1 cellular context compared by ENCODE assay signal in the genomic region with DNA sequence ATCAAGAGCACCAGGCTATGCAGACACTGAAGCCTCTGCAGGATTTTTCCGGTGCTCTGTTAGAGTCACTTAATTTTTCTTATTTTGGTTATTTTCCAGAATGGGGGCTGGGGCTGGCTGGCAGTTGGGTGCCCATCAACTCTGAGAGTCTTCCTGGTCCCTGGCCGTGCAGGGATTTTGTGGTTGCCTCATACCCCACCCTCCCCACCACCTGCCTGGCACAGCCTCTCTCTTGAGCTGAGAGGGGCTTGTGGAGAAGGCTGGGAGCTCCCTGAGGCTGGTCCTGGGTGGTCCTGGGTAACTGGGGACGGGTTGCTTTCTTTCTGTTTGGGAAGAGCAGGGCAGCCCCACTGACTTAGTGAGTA.
TF ChIP-seq lines count a peak whose summit lies in the region.

No MANE protein-coding gene starts in this region.

TF ChIP-seq in H1, 55 proteins besides CTCF, POLR2A, EP300 and RAD21:
- no peak for TF ChIP-seq TAF1 (IDR thresholded peaks at IDR 0.05; ENCODE audit: low read depth, low read length)
- TF ChIP-seq, protein P1, sequence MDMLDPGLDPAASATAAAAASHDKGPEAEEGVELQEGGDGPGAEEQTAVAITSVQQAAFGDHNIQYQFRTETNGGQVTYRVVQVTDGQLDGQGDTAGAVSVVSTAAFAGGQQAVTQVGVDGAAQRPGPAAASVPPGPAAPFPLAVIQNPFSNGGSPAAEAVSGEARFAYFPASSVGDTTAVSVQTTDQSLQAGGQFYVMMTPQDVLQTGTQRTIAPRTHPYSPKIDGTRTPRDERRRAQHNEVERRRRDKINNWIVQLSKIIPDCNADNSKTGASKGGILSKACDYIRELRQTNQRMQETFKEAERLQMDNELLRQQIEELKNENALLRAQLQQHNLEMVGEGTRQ (IDR thresholded peaks at IDR 0.05; ENCODE audit: low read length), result no peak
- TF ChIP-seq, protein P2, sequence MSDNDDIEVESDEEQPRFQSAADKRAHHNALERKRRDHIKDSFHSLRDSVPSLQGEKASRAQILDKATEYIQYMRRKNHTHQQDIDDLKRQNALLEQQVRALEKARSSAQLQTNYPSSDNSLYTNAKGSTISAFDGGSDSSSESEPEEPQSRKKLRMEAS (IDR thresholded peaks at IDR 0.05), result no peak
- TF ChIP-seq BACH1 (IDR thresholded peaks at IDR 0.05; ENCODE audit: low read length), result no peak
- TF ChIP-seq NANOG (IDR thresholded peaks at IDR 0.05; ENCODE audit: insufficient read depth, low read depth, low read length, poor library complexity, severe bottlenecking), result no peak
- TF ChIP-seq SP2 (IDR thresholded peaks at IDR 0.05; ENCODE audit: low read length), result no peak
- no peak for TF ChIP-seq JUND (IDR thresholded peaks at IDR 0.05; ENCODE audit: low read length)
- TF ChIP-seq, protein P3, sequence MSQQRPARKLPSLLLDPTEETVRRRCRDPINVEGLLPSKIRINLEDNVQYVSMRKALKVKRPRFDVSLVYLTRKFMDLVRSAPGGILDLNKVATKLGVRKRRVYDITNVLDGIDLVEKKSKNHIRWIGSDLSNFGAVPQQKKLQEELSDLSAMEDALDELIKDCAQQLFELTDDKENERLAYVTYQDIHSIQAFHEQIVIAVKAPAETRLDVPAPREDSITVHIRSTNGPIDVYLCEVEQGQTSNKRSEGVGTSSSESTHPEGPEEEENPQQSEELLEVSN (IDR thresholded peaks at IDR 0.05), result no peak
- TF ChIP-seq RXRA (IDR thresholded peaks at IDR 0.05; ENCODE audit: insufficient read depth, low read depth, low read length), result no peak
- TF ChIP-seq, protein P4, sequence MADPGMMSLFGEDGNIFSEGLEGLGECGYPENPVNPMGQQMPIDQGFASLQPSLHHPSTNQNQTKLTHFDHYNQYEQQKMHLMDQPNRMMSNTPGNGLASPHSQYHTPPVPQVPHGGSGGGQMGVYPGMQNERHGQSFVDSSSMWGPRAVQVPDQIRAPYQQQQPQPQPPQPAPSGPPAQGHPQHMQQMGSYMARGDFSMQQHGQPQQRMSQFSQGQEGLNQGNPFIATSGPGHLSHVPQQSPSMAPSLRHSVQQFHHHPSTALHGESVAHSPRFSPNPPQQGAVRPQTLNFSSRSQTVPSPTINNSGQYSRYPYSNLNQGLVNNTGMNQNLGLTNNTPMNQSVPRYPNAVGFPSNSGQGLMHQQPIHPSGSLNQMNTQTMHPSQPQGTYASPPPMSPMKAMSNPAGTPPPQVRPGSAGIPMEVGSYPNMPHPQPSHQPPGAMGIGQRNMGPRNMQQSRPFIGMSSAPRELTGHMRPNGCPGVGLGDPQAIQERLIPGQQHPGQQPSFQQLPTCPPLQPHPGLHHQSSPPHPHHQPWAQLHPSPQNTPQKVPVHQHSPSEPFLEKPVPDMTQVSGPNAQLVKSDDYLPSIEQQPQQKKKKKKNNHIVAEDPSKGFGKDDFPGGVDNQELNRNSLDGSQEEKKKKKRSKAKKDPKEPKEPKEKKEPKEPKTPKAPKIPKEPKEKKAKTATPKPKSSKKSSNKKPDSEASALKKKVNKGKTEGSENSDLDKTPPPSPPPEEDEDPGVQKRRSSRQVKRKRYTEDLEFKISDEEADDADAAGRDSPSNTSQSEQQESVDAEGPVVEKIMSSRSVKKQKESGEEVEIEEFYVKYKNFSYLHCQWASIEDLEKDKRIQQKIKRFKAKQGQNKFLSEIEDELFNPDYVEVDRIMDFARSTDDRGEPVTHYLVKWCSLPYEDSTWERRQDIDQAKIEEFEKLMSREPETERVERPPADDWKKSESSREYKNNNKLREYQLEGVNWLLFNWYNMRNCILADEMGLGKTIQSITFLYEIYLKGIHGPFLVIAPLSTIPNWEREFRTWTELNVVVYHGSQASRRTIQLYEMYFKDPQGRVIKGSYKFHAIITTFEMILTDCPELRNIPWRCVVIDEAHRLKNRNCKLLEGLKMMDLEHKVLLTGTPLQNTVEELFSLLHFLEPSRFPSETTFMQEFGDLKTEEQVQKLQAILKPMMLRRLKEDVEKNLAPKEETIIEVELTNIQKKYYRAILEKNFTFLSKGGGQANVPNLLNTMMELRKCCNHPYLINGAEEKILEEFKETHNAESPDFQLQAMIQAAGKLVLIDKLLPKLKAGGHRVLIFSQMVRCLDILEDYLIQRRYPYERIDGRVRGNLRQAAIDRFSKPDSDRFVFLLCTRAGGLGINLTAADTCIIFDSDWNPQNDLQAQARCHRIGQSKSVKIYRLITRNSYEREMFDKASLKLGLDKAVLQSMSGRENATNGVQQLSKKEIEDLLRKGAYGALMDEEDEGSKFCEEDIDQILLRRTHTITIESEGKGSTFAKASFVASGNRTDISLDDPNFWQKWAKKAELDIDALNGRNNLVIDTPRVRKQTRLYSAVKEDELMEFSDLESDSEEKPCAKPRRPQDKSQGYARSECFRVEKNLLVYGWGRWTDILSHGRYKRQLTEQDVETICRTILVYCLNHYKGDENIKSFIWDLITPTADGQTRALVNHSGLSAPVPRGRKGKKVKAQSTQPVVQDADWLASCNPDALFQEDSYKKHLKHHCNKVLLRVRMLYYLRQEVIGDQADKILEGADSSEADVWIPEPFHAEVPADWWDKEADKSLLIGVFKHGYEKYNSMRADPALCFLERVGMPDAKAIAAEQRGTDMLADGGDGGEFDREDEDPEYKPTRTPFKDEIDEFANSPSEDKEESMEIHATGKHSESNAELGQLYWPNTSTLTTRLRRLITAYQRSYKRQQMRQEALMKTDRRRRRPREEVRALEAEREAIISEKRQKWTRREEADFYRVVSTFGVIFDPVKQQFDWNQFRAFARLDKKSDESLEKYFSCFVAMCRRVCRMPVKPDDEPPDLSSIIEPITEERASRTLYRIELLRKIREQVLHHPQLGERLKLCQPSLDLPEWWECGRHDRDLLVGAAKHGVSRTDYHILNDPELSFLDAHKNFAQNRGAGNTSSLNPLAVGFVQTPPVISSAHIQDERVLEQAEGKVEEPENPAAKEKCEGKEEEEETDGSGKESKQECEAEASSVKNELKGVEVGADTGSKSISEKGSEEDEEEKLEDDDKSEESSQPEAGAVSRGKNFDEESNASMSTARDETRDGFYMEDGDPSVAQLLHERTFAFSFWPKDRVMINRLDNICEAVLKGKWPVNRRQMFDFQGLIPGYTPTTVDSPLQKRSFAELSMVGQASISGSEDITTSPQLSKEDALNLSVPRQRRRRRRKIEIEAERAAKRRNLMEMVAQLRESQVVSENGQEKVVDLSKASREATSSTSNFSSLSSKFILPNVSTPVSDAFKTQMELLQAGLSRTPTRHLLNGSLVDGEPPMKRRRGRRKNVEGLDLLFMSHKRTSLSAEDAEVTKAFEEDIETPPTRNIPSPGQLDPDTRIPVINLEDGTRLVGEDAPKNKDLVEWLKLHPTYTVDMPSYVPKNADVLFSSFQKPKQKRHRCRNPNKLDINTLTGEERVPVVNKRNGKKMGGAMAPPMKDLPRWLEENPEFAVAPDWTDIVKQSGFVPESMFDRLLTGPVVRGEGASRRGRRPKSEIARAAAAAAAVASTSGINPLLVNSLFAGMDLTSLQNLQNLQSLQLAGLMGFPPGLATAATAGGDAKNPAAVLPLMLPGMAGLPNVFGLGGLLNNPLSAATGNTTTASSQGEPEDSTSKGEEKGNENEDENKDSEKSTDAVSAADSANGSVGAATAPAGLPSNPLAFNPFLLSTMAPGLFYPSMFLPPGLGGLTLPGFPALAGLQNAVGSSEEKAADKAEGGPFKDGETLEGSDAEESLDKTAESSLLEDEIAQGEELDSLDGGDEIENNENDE (IDR thresholded peaks at IDR 0.05; ENCODE audit: insufficient replicate concordance, low read length), result no peak
- no peak for TF ChIP-seq TCF12 (IDR thresholded peaks at IDR 0.05; ENCODE audit: low read depth, low read length)
- TF ChIP-seq GABPA (IDR thresholded peaks at IDR 0.05; ENCODE audit: borderline replicate concordance, insufficient read depth, low read length), result no peak
- no peak for TF ChIP-seq FOSL1 (IDR thresholded peaks at IDR 0.05; ENCODE audit: insufficient read depth, low read depth, low read length)
- TF ChIP-seq SIN3A (conservative IDR thresholded peaks at IDR 0.05 in 1 of 2, IDR thresholded peaks at IDR 0.05 in 1 of 2; ENCODE audit: low read depth in 1 of 2, low read length in 2 of 2), result no peak
- no peak for TF ChIP-seq POLR2AphosphoS5 (IDR thresholded peaks at IDR 0.05; ENCODE audit: low read depth, low read length)
- TF ChIP-seq SUZ12 (IDR thresholded peaks at IDR 0.05; ENCODE audit: low read length), result no peak
- no peak for TF ChIP-seq PHF8 (conservative IDR thresholded peaks at IDR 0.05; ENCODE audit: low read depth, low read length)
- no peak for TF ChIP-seq EZH2 (IDR thresholded peaks at IDR 0.05; ENCODE audit: low read depth, low read length, severe bottlenecking)
- TF ChIP-seq YY1 (IDR thresholded peaks at IDR 0.05; ENCODE audit: low read depth, low read length), result no peak
- TF ChIP-seq TAF7 (optimal IDR thresholded peaks at IDR 0.05; ENCODE audit: borderline replicate concordance, low read depth, low read length), result no peak
